29 cellular contexts compared by ENCODE assay signal in genomic region chr2:56318147-56318546, GRCh38.
"Had no signal": no experiment of that assay in that cellular context is flagged by ENCODE, and none has a peak within 500 bp of the region (broad histone marks: within the 10 kb centered on the region; RNA-seq: fewer than 3 reads in every experiment).

No MANE protein-coding gene starts in this region.

- H3K9me3 ChIP-seq: lower lobe of right lung, pancreas, prostate gland, suprapubic skin, thoracic aorta, tibial artery, upper lobe of right lung, uterus had no signal

- ATAC-seq: left lobe of liver; left ventricle myocardium superior; lower lobe of right lung; naive thymus-derived CD8-positive, alpha-beta T cell; pancreas; right cardiac atrium; sciatic nerve; upper lobe of right lung had no signal

- DNase-seq: islet precursor cell; left ventricle myocardium superior; lower lobe of right lung; mammary epithelial cell; mesenchymal stem cell; naive thymus-derived CD8-positive, alpha-beta T cell; nucleus accumbens; pancreas; posterior cingulate gyrus; retina; right cardiac atrium; stimulated activated CD4-positive, alpha-beta T cell treated with anti-CD3 and anti-CD28 coated beads, Interleukin-12 subunit alpha, Interleukin-12 subunit beta, amount 100 ng/mL, for 4 hours; stimulated activated CD4-positive, alpha-beta T cell treated with anti-CD3 and anti-CD28 coated beads, Interleukin-15, amount 100 ng/mL, for 24 hours; stimulated activated CD4-positive, alpha-beta T cell treated with anti-CD3 and anti-CD28 coated beads, Interleukin-2, amount 100 ng/mL, for 24 hours; stimulated activated CD4-positive, alpha-beta T cell treated with anti-CD3 and anti-CD28 coated beads, Interleukin-4, amount 100 ng/mL, for 1 hour; stimulated activated naive CD4-positive, alpha-beta T cell; tibial artery; trophoblast cell; upper lobe of right lung; uterus had no signal

- H3K36me3 ChIP-seq: lower lobe of right lung, pancreas, prostate gland, suprapubic skin, thoracic aorta, tibial artery, upper lobe of right lung, uterus had no signal

- H3K4me1 Mint-ChIP-seq: naive thymus-derived CD8-positive, alpha-beta T cell; neural crest cell had no signal

- H3K27me3 Mint-ChIP-seq: naive thymus-derived CD8-positive, alpha-beta T cell had no signal

- H3K4me3 Mint-ChIP-seq: naive thymus-derived CD8-positive, alpha-beta T cell; nephron; neural crest cell; stimulated activated naive CD8-positive, alpha-beta T cell treated with anti-CD3 and anti-CD28 coated beads, Interleukin-15, Interleukin-2, amounts not matched to agents 100 ng/mL and 50 ng/mL, for 24 hours had no signal

- H3K4me3 ChIP-seq: lower lobe of right lung, pancreas, prostate gland, skin epidermis, suprapubic skin, thoracic aorta, tibial artery, upper lobe of right lung, uterus had no signal

- FAIRE-seq: pancreas had no signal

- H3K4me1 ChIP-seq: lower lobe of right lung, pancreas, prostate gland, suprapubic skin, tibial artery, upper lobe of right lung, uterus had no signal

- H3K27ac ChIP-seq: lower lobe of right lung, pancreas, prostate gland, skin epidermis, suprapubic skin, thoracic aorta, tibial artery, upper lobe of right lung, uterus had no signal

- H3K27me3 ChIP-seq: pancreas, suprapubic skin, tibial artery, upper lobe of right lung, uterus had no signal

- H3K36me3 Mint-ChIP-seq: naive thymus-derived CD8-positive, alpha-beta T cell had no signal

- H3K27ac Mint-ChIP-seq: naive thymus-derived CD8-positive, alpha-beta T cell; nephron; stimulated activated naive CD8-positive, alpha-beta T cell treated with anti-CD3 and anti-CD28 coated beads, Interleukin-15, Interleukin-2, amounts not matched to agents 100 ng/mL and 50 ng/mL, for 24 hours had no signal
